Comparison of ENCODE assay signal across 8 cellular contexts in the genomic region with DNA sequence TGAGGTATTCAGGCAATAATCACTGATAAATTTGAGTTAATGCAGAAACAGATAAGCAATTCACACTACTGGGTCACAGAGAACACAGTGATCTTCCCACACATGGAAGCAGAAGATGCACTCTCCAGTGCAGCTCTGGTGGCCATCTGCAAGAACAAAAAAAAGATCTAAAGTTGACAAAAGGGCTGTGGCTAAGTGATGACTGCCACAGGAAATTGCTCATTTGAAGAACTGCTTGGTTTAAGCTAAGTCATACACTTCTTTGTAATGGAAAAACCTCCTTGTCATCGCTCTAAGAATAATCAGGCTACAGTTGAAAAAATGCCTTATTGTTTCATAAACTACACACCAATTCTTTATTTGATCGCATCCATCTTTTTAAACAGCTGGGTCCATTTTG.
DNase-seq lines count a peak whose midpoint lies in the region; ATAC-seq lines count a peak whose summit lies in the region.

No MANE protein-coding gene starts in this region.

- peak overlapping the region in 6 of 7 donors; percentile 4 to 70 (median 52) for H3K27ac Mint-ChIP-seq in CD4-positive, alpha-beta memory T cell
- peak overlapping the region; percentile 95 for H3K27ac Mint-ChIP-seq in activated CD4-positive, alpha-beta memory T cell treated with anti-CD3 and anti-CD28 coated beads, Interleukin-2, amount 10 ng/mL, durations not matched to agents 7 days and 5 days

- H3K36me3 Mint-ChIP-seq in CD4-positive, alpha-beta memory T cell, result peaks cover 0 to 10% of the 10 kb centered on the region in 2 donors
- peaks cover 29% of the 10 kb centered on the region for H3K36me3 Mint-ChIP-seq in activated CD4-positive, alpha-beta memory T cell treated with anti-CD3 and anti-CD28 coated beads, Interleukin-2, amount 10 ng/mL, durations not matched to agents 7 days and 5 days (ENCODE audit: low read depth)

- H3K9me3 ChIP-seq in CD4-positive, alpha-beta memory T cell (ENCODE audit: control insufficient read depth in 1 of 2, low read length in 2 of 2), result no peaks in the 10 kb centered on the region
- H3K9me3 ChIP-seq in HUES48 (ENCODE audit: control insufficient read depth, insufficient read depth, low read length), result no peaks in the 10 kb centered on the region

- no peaks in the 10 kb centered on the region for H3K27me3 ChIP-seq in CD4-positive, alpha-beta memory T cell (ENCODE audit: insufficient read depth, low read length)
- no peaks in the 10 kb centered on the region for H3K27me3 ChIP-seq in HUES48 (ENCODE audit: control insufficient read depth, insufficient read depth, low read length)

- peak in 4 of 5 donors; percentile 7 to 26 (median 24) for DNase-seq in CD4-positive, alpha-beta memory T cell
- DNase-seq in activated CD4-positive, alpha-beta memory T cell treated with anti-CD3 and anti-CD28 coated beads, Interleukin-2, amount 10 ng/mL, durations not matched to agents 7 days and 5 days, result peak; percentile 61
- DNase-seq in hepatic stellate cell (ENCODE audit: low spot score) (peak; percentile 67), NCI-H748 (lab: John Stamatoyannopoulos, UW; ENCODE audit: unreplicated experiment) (no peak), DMS79 (lab: John Stamatoyannopoulos, UW) (no peak), NCI-H2171 treated with DMSO at 0.1 percent for 48 hours (lab: John Stamatoyannopoulos, UW) (no peak)

- no peak overlapping the region for H3K4me3 ChIP-seq in CD4-positive, alpha-beta memory T cell (ENCODE audit: low read length in 2 of 2)
- H3K4me3 ChIP-seq in HUES48 (ENCODE audit: low read depth, low read length), result no peak overlapping the region

- H3K4me1 ChIP-seq in CD4-positive, alpha-beta memory T cell (ENCODE audit: insufficient read depth, low read length), result peaks cover 15% of the 10 kb centered on the region
- peaks cover 10% of the 10 kb centered on the region for H3K4me1 ChIP-seq in HUES48 (ENCODE audit: control insufficient read depth, insufficient read depth, low read length)

- POLR2A ChIA-PET in CD4-positive, alpha-beta memory T cell (lab: Charles Lee; ENCODE audit: partially characterized antibody), result no interaction called here
- POLR2A ChIA-PET in activated CD4-positive, alpha-beta memory T cell treated with anti-CD3 and anti-CD28 coated beads, Interleukin-2, amount 10 ng/mL, durations not matched to agents 7 days and 5 days (lab: Charles Lee), result interaction anchor here (0.9 to 2.3 kb wide), 10 partner anchors 9 to 308 kb away, joined by 3 to 10 read pairs (median 4); partner anchors contain the start of gene DTNB

- no peaks in the 10 kb centered on the region for H3K9me3 Mint-ChIP-seq in CD4-positive, alpha-beta memory T cell
- peaks cover 7% of the 10 kb centered on the region for H3K9me3 Mint-ChIP-seq in activated CD4-positive, alpha-beta memory T cell treated with anti-CD3 and anti-CD28 coated beads, Interleukin-2, amount 10 ng/mL, durations not matched to agents 7 days and 5 days

- CTCF ChIA-PET in CD4-positive, alpha-beta memory T cell (lab: Charles Lee; ENCODE audit: partially characterized antibody), result interaction anchor here (0.6 to 1.8 kb wide), 2 partner anchors 8 to 147 kb away, joined by 3 to 5 read pairs; no protein-coding TSS in a partner anchor
- CTCF ChIA-PET in activated CD4-positive, alpha-beta memory T cell treated with anti-CD3 and anti-CD28 coated beads, Interleukin-2, amount 10 ng/mL, durations not matched to agents 7 days and 5 days (lab: Charles Lee), result interaction anchor here (0.6 to 2.1 kb wide), 10 partner anchors 8 to 547 kb away, joined by 3 to 15 read pairs (median 4); no protein-coding TSS in a partner anchor

- intact Hi-C loops in CD4-positive, alpha-beta memory T cell (cut with micrococcal nuclease), result no loop called here

- no peak overlapping the region for H3K27ac ChIP-seq in CD4-positive, alpha-beta memory T cell (ENCODE audit: low read depth, low read length)
- peak overlapping the region; percentile 67 for H3K27ac ChIP-seq in HUES48 (ENCODE audit: low read depth, low read length)

- peaks cover 18 to 33% (median 30%) of the 10 kb centered on the region in 4 donors for H3K4me1 Mint-ChIP-seq in CD4-positive, alpha-beta memory T cell
- peaks cover 53% of the 10 kb centered on the region for H3K4me1 Mint-ChIP-seq in activated CD4-positive, alpha-beta memory T cell treated with anti-CD3 and anti-CD28 coated beads, Interleukin-2, amount 10 ng/mL, durations not matched to agents 7 days and 5 days

- no peaks in the 10 kb centered on the region for H3K27me3 Mint-ChIP-seq in CD4-positive, alpha-beta memory T cell
- no peaks in the 10 kb centered on the region for H3K27me3 Mint-ChIP-seq in activated CD4-positive, alpha-beta memory T cell treated with anti-CD3 and anti-CD28 coated beads, Interleukin-2, amount 10 ng/mL, durations not matched to agents 7 days and 5 days

- H3K4me3 Mint-ChIP-seq in CD4-positive, alpha-beta memory T cell, result peak overlapping the region in 2 of 8 donors; percentile 36 to 37
- no peak overlapping the region for H3K4me3 Mint-ChIP-seq in activated CD4-positive, alpha-beta memory T cell treated with anti-CD3 and anti-CD28 coated beads, Interleukin-2, amount 10 ng/mL, durations not matched to agents 7 days and 5 days

- no peaks in the 10 kb centered on the region for H3K36me3 ChIP-seq in CD4-positive, alpha-beta memory T cell (ENCODE audit: insufficient read depth, low read length)
- H3K36me3 ChIP-seq in HUES48 (ENCODE audit: control insufficient read depth, insufficient read depth, low read length), result no peaks in the 10 kb centered on the region

- peak; percentile 28 for ATAC-seq in GM19468 (IDR thresholded peaks at IDR 0.05; ENCODE audit: extremely low read depth, unreplicated experiment)

- no peak overlapping the region for H3K9ac ChIP-seq in HUES48 (ENCODE audit: low read depth, low read length)

Comparison
In these comparisons a context has a peak if more than half of its experiments do, and no peak if none do; other contexts are left out.
1. DNase-seq: peak in CD4-positive, alpha-beta memory T cell (4 of 5), activated CD4-positive, alpha-beta memory T cell treated with anti-CD3 and anti-CD28 coated beads, Interleukin-2, amount 10 ng/mL, durations not matched to agents 7 days and 5 days (single experiment) and hepatic stellate cell (single experiment); none in NCI-H748 (single experiment), DMS79 (single experiment) and NCI-H2171 treated with DMSO at 0.1 percent for 48 hours (single experiment).